Comparison of ENCODE assay signal across 33 cellular contexts in genomic region chr17:564526-564925, GRCh38.
"Had no signal": no experiment of that assay in that cellular context is flagged by ENCODE, and none has a peak within 500 bp of the region (broad histone marks: within the 10 kb centered on the region; RNA-seq: fewer than 3 reads in every experiment).

No MANE protein-coding gene starts in this region.

- FAIRE-seq: frontal cortex, islet of Langerhans, TTC549 had no signal

- DNase-seq: activated CD4-positive, alpha-beta memory T cell treated with anti-CD3 and anti-CD28 coated beads for 36 hours; activated CD4-positive, alpha-beta T cell treated with anti-CD3 and anti-CD28 coated beads for 48 hours; activated CD8-positive, alpha-beta memory T cell treated with anti-CD3 and anti-CD28 coated beads, Interleukin-2, amount 50 U/mL, for 4 hours; activated gamma-delta T cell; activated naive CD4-positive, alpha-beta T cell treated with anti-CD3 and anti-CD28 coated beads, Interleukin-2, amount 10 ng/mL, durations not matched to agents 7 days and 5 days; activated naive CD8-positive, alpha-beta T cell treated with anti-CD3 and anti-CD28 coated beads, Interleukin-2, amount 10 ng/mL, durations not matched to agents 7 days and 5 days; activated T-cell treated with anti-CD3 and anti-CD28 coated beads, Interleukin-2, amount 50 U/mL, for 1 hour; caudate nucleus; effector CD8-positive, alpha-beta T cell; left ventricle myocardium inferior; mucosa of descending colon; ovary; stimulated activated CD4-positive, alpha-beta T cell treated with anti-CD3 and anti-CD28 coated beads, Interleukin-1b, Interleukin-23, amount 100 ng/mL, for 48 hours; stimulated activated CD4-positive, alpha-beta T cell treated with anti-CD3 and anti-CD28 coated beads, Interleukin-4, amount 100 ng/mL, for 4 hours; stimulated activated CD8-positive, alpha-beta memory T cell treated with anti-CD3 and anti-CD28 coated beads, Interleukin-4, amount 100 ng/mL, for 48 hours; stomach; T-helper 9 cell; upper lobe of right lung had no signal

- H3K4me1 ChIP-seq: prostate gland had no signal

- H3K27ac ChIP-seq: ascending aorta, left ventricle myocardium inferior, ovary, prostate gland, stomach, thyroid gland, upper lobe of right lung, VCaP had no signal

- H3K27me3 ChIP-seq: ascending aorta, ovary, stomach, thyroid gland, upper lobe of right lung had no signal

- H3K36me3 ChIP-seq: ovary had no signal

- H3K27me3 Mint-ChIP-seq: activated CD4-positive, alpha-beta memory T cell treated with anti-CD3 and anti-CD28 coated beads for 36 hours; activated naive CD4-positive, alpha-beta T cell treated with anti-CD3 and anti-CD28 coated beads, Interleukin-2, amount 10 ng/mL, durations not matched to agents 7 days and 5 days; activated naive CD8-positive, alpha-beta T cell treated with anti-CD3 and anti-CD28 coated beads, Interleukin-2, amount 10 ng/mL, durations not matched to agents 7 days and 5 days; brain; dendritic cell treated with granulocyte-macrophage colony-stimulating factor and Interleukin-4, amounts not matched to agents 40 ng/mL and 50 ng/mL, for 4 days; natural killer cell treated with Interleukin-12 subunit alpha and Interleukin-12 subunit beta and Interleukin-15 and Interleukin-18, amount 100 ng/mL, for 72 hours; stimulated activated memory B cell treated with anti-CD40 and anti-IgM and Interleukin-4, amounts not matched to agents 10 μg/mL and 1 μg/mL and 100 μg/mL, for 72 hours had no signal

- H3K4me1 Mint-ChIP-seq: brain had no signal

- H3K4me3 Mint-ChIP-seq: activated CD4-positive, alpha-beta memory T cell treated with anti-CD3 and anti-CD28 coated beads for 36 hours; activated naive CD4-positive, alpha-beta T cell treated with anti-CD3 and anti-CD28 coated beads, Interleukin-2, amount 10 ng/mL, durations not matched to agents 7 days and 5 days; activated naive CD8-positive, alpha-beta T cell treated with anti-CD3 and anti-CD28 coated beads, Interleukin-2, amount 10 ng/mL, durations not matched to agents 7 days and 5 days; brain; dendritic cell treated with granulocyte-macrophage colony-stimulating factor and Interleukin-4, amounts not matched to agents 40 ng/mL and 50 ng/mL, for 4 days; natural killer cell treated with Interleukin-12 subunit alpha and Interleukin-12 subunit beta and Interleukin-15 and Interleukin-18, amount 100 ng/mL, for 72 hours; stimulated activated memory B cell treated with anti-CD40 and anti-IgM and Interleukin-4, amounts not matched to agents 10 μg/mL and 1 μg/mL and 100 μg/mL, for 72 hours; T-helper 1 cell treated with Interleukin-12 subunit alpha and Interleukin-12 subunit beta and Interleukin-4 antibody, amounts not matched to agents 30 μg/mL and 1 μg/mL, for 36 hours had no signal

- H3K27ac Mint-ChIP-seq: activated CD4-positive, alpha-beta memory T cell treated with anti-CD3 and anti-CD28 coated beads for 36 hours; activated naive CD4-positive, alpha-beta T cell treated with anti-CD3 and anti-CD28 coated beads, Interleukin-2, amount 10 ng/mL, durations not matched to agents 7 days and 5 days; activated naive CD8-positive, alpha-beta T cell treated with anti-CD3 and anti-CD28 coated beads, Interleukin-2, amount 10 ng/mL, durations not matched to agents 7 days and 5 days; brain; dendritic cell treated with granulocyte-macrophage colony-stimulating factor and Interleukin-4, amounts not matched to agents 40 ng/mL and 50 ng/mL, for 4 days; natural killer cell treated with Interleukin-12 subunit alpha and Interleukin-12 subunit beta and Interleukin-15 and Interleukin-18, amount 100 ng/mL, for 72 hours; stimulated activated memory B cell treated with anti-CD40 and anti-IgM and Interleukin-4, amounts not matched to agents 10 μg/mL and 1 μg/mL and 100 μg/mL, for 72 hours; T-helper 1 cell treated with Interleukin-12 subunit alpha and Interleukin-12 subunit beta and Interleukin-4 antibody, amounts not matched to agents 30 μg/mL and 1 μg/mL, for 36 hours had no signal

- H3K9me3 ChIP-seq: ascending aorta, left ventricle myocardium inferior, mucosa of descending colon, ovary, prostate gland, stomach, thyroid gland, upper lobe of right lung had no signal

- ATAC-seq: esophagus mucosa; mucosa of descending colon; natural killer cell treated with Interleukin-12 subunit alpha and Interleukin-12 subunit beta and Interleukin-15 and Interleukin-18, amount 100 ng/mL, for 72 hours; stimulated activated memory B cell treated with anti-CD40 and anti-IgM and Interleukin-4, amounts not matched to agents 10 μg/mL and 1 μg/mL and 100 μg/mL, for 72 hours; upper lobe of right lung had no signal

- H3K4me2 ChIP-seq: smooth muscle cell had no signal

- H3K4me3 ChIP-seq: ascending aorta, left ventricle myocardium inferior, lung, mucosa of descending colon, ovary, prostate gland, smooth muscle cell, stomach, thyroid gland, upper lobe of right lung had no signal

- H3K9me3 Mint-ChIP-seq: activated CD4-positive, alpha-beta memory T cell treated with anti-CD3 and anti-CD28 coated beads for 36 hours; activated naive CD4-positive, alpha-beta T cell treated with anti-CD3 and anti-CD28 coated beads, Interleukin-2, amount 10 ng/mL, durations not matched to agents 7 days and 5 days; activated naive CD8-positive, alpha-beta T cell treated with anti-CD3 and anti-CD28 coated beads, Interleukin-2, amount 10 ng/mL, durations not matched to agents 7 days and 5 days; dendritic cell treated with granulocyte-macrophage colony-stimulating factor and Interleukin-4, amounts not matched to agents 40 ng/mL and 50 ng/mL, for 4 days; natural killer cell treated with Interleukin-12 subunit alpha and Interleukin-12 subunit beta and Interleukin-15 and Interleukin-18, amount 100 ng/mL, for 72 hours; stimulated activated memory B cell treated with anti-CD40 and anti-IgM and Interleukin-4, amounts not matched to agents 10 μg/mL and 1 μg/mL and 100 μg/mL, for 72 hours; T-helper 1 cell treated with Interleukin-12 subunit alpha and Interleukin-12 subunit beta and Interleukin-4 antibody, amounts not matched to agents 30 μg/mL and 1 μg/mL, for 36 hours had no signal
